In the genomic region with DNA sequence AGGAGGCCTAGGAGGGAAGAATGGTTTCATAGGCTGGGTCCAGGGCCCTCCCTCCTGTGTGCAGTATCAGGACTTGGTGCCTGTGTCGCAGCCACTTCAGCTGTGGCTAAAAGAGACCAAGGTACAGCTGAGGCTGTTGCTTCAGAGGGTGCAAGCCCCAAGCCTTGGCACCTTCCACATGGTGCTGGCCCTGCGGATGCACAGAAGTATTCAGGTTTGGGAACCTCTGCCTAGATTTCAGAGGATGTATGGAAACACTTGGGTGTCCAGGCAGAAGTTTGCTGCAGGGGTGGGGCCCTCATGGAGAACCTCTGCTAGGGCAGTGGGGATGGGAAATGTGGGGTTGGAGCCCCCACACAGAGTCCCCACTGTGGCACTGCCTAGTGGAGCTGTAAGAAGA, we compare ENCODE assay signal across 1 cellular context. TPM values are rescaled to one million over a fixed set of nuclear protein-coding genes. Genes with fewer than 3 reads are reported as not detected.
"Had no signal": no experiment of that assay in that cellular context is flagged by ENCODE, and none has a peak within 500 bp of the region (broad histone marks: within the 10 kb centered on the region; RNA-seq: fewer than 3 reads in every experiment).

No MANE protein-coding gene starts in this region.

RNA-seq across cellular contexts. Expression of a gene that starts 54.3 kb away (rescaled TPM):
- total RNA-seq: GM23248 had no signal
